20 cellular contexts compared by ENCODE assay signal in genomic region chr12:38931461-38931860, GRCh38.
"Had no signal": no experiment of that assay in that cellular context is flagged by ENCODE, and none has a peak within 500 bp of the region (broad histone marks: within the 10 kb centered on the region; RNA-seq: fewer than 3 reads in every experiment).

No MANE protein-coding gene starts in this region.

- H3K4me3 ChIP-seq: cardiac muscle cell had no signal

- H3K36me3 ChIP-seq: cardiac muscle cell had no signal

- H3K27ac ChIP-seq: cardiac muscle cell had no signal

- ATAC-seq: activated T-cell treated with anti-CD3 and anti-CD28 coated beads, Interleukin-2, amount 50 U/mL, for 4 hours; T-cell had no signal

- H3K27me3 ChIP-seq: cardiac muscle cell had no signal

- DNase-seq: activated B cell treated with CpG ODN at 0.5 μM for 24 hours; activated CD4-positive, alpha-beta T cell treated with anti-CD3 and anti-CD28 coated beads for 1 hour; activated CD8-positive, alpha-beta memory T cell treated with anti-CD3 and anti-CD28 coated beads for 24 hours; activated gamma-delta T cell; activated naive CD4-positive, alpha-beta T cell treated with anti-CD3 and anti-CD28 coated beads for 36 hours; activated T-cell treated with anti-CD3 and anti-CD28 coated beads, Interleukin-2, amount 50 U/mL, for 4 hours; amygdala; Karpas-422; MM.1S; NCI-H1105; NCI-H1436; NCI-H1694 treated with DMSO at 0.1 percent for 48 hours; NCI-H2029 treated with DMSO at 0.1 percent for 48 hours; NCI-H510A treated with DMSO at 0.1 percent for 48 hours; NCI-H69; SHP77 treated with DMSO at 0.1 percent for 48 hours; T-cell; T-helper 2 cell; T1000 had no signal
